8 cellular contexts compared by ENCODE assay signal in genomic region chr9:9790216-9790872, GRCh38.
DNase-seq lines count a peak whose midpoint lies in the region; TF ChIP-seq lines count a peak whose summit lies in the region.

No MANE protein-coding gene starts in this region.

- no peaks in the 10 kb centered on the region for H3K4me1 ChIP-seq in GM23248 (ENCODE audit: insufficient read depth)
- H3K4me1 ChIP-seq in MM.1S (ENCODE audit: low read length): peaks cover 31% of the 10 kb centered on the region

- no peaks in the 10 kb centered on the region for H3F3A ChIP-seq in GM23248 (ENCODE audit: insufficient read depth)
- no peaks in the 10 kb centered on the region for H3F3A ChIP-seq in MM.1S (ENCODE audit: insufficient read depth, low read length)

- H3K9ac ChIP-seq in GM23248: no peak overlapping the region
- H3K9ac ChIP-seq in MM.1S (ENCODE audit: low read length): no peak overlapping the region

- H3K79me2 ChIP-seq in GM23248 (ENCODE audit: insufficient read depth) (no peaks in the 10 kb centered on the region), MM.1S (ENCODE audit: low read length) (no peaks in the 10 kb centered on the region)

- H3K9me3 ChIP-seq in GM23248 (ENCODE audit: low read depth) (no peaks in the 10 kb centered on the region), MM.1S (replicated peaks; ENCODE audit: insufficient read depth, low read length) (no peaks in the 10 kb centered on the region)

- TF ChIP-seq CTCF in MM.1S (IDR thresholded peaks at IDR 0.05; ENCODE audit: low read length): peak; percentile 85

- H3K27me3 ChIP-seq in GM23248 (replicated peaks; ENCODE audit: insufficient read depth): no peaks in the 10 kb centered on the region
- H3K27me3 ChIP-seq in MM.1S (replicated peaks; ENCODE audit: insufficient read depth, low read length): no peaks in the 10 kb centered on the region

- H3K9me2 ChIP-seq in GM23248 (ENCODE audit: insufficient read depth) (no peaks in the 10 kb centered on the region), MM.1S (replicated peaks; ENCODE audit: insufficient read depth, low read length) (no peaks in the 10 kb centered on the region)

- H3K4me3 ChIP-seq in GM23248: no peak overlapping the region
- no peak overlapping the region for H3K4me3 ChIP-seq in MM.1S (ENCODE audit: low read length)

- 39 to 60% methylated on average over 1 of the region's 1 CpG for WGBS in GM23248 (ENCODE audit: low coverage in 1 of 2, low lambda C conversion rate in 2 of 2, missing lambda C conversion rate in 2 of 2), 2 experiments

- no peak overlapping the region for H2AFZ ChIP-seq in GM23248
- H2AFZ ChIP-seq in MM.1S (ENCODE audit: low read length): no peak overlapping the region

- no peak overlapping the region for H3K4me2 ChIP-seq in GM23248 (ENCODE audit: unreplicated experiment)
- H3K4me2 ChIP-seq in MM.1S (ENCODE audit: low read depth, low read length): peak overlapping the region; percentile 29; the same call in 1 of the 2 replicates

- peak; percentile 12 for DNase-seq in activated CD4-positive, alpha-beta T cell treated with anti-CD3 and anti-CD28 coated beads for 48 hours
- DNase-seq in activated CD4-positive, alpha-beta T cell treated with anti-CD3 and anti-CD28 coated beads, Interleukin-2, amount 50 U/mL, for 4 hours: no peak
- DNase-seq in GM23248 (peak; percentile 12), MM.1S (peak; percentile 87), SKM-1 (lab: John Stamatoyannopoulos, UW; ENCODE audit: unreplicated experiment) (peak; percentile 21), glomerular visceral epithelial cell (ENCODE audit: extremely low spot score) (peak; percentile 39), smooth muscle cell of the brain vasculature (ENCODE audit: low read depth, low spot score) (peak; percentile 12), NCI-H226 (no peak)

- H3K36me3 ChIP-seq in GM23248 (ENCODE audit: low read depth) (no peaks in the 10 kb centered on the region), MM.1S (replicated peaks; ENCODE audit: insufficient read depth, low read length) (no peaks in the 10 kb centered on the region)

- in situ Hi-C loops in GM23248 (cut with MboI): no loop called here

- H3K27ac ChIP-seq in GM23248 (no peak overlapping the region), MM.1S (ENCODE audit: low read length) (peak overlapping the region; percentile 11; the same call in 1 of the 2 replicates)

- H4K20me1 ChIP-seq in GM23248 (ENCODE audit: insufficient read depth) (no peaks in the 10 kb centered on the region), MM.1S (ENCODE audit: insufficient read depth, low read length) (no peaks in the 10 kb centered on the region)

Comparison
In these comparisons a context has a peak if more than half of its experiments do, and no peak if none do; other contexts are left out.
1. DNase-seq: peak in activated CD4-positive, alpha-beta T cell treated with anti-CD3 and anti-CD28 coated beads for 48 hours (single experiment), GM23248 (single experiment), MM.1S (single experiment), SKM-1 (single experiment), glomerular visceral epithelial cell (single experiment) and smooth muscle cell of the brain vasculature (single experiment); none in activated CD4-positive, alpha-beta T cell treated with anti-CD3 and anti-CD28 coated beads, Interleukin-2, amount 50 U/mL, for 4 hours (0 of 2) and NCI-H226 (single experiment).